Comparison of ENCODE assay signal across 18 cellular contexts in genomic region chr6:128826606-128827005, GRCh38. TPM values are rescaled to one million over a fixed set of nuclear protein-coding genes. Genes with fewer than 3 reads are reported as not detected.
A peak's percentile ranks its signal among the peaks of the same experiment; 100 is the strongest.
DNase-seq lines count a peak whose midpoint lies in the region; ATAC-seq, FAIRE-seq and TF ChIP-seq lines count a peak whose summit lies in the region.
"Had no signal": no experiment of that assay in that cellular context is flagged by ENCODE, and none has a peak within 500 bp of the region (broad histone marks: within the 10 kb centered on the region; RNA-seq: fewer than 3 reads in every experiment).

No MANE protein-coding gene starts in this region.

- H3K27ac ChIP-seq in endothelial cell of umbilical vein (ENCODE audit: insufficient read depth, low read depth, low read length) = no peak overlapping the region
- H3K27ac ChIP-seq: C4-2B had no signal

- no peak for TF ChIP-seq CTCF in endothelial cell of umbilical vein (IDR thresholded peaks at IDR 0.05; ENCODE audit: extremely low read depth in 1 of 2, insufficient read depth in 1 of 2, low read depth in 1 of 2, low read length in 2 of 2)

- H3K9me1 ChIP-seq in endothelial cell of umbilical vein (replicated peaks; ENCODE audit: control insufficient read depth, extremely low read depth, insufficient read depth, low read length) = no peaks in the 10 kb centered on the region

- in situ Hi-C loops in G401 (cut with HindIII; ENCODE audit: low sequenced_read_pairs) = no loop called here

- H3K4me1 ChIP-seq in endothelial cell of umbilical vein (ENCODE audit: control insufficient read depth, extremely low read depth, insufficient read depth, low read length) = no peaks in the 10 kb centered on the region
- H3K4me1 ChIP-seq: Caco-2 had no signal

- dilution Hi-C loops in endothelial cell of umbilical vein (cut with MboI; ENCODE audit: extremely low pct_ligation_motif_present, low sequenced_read_pairs) = no loop called here

- H3K27me3 ChIP-seq in endothelial cell of umbilical vein (ENCODE audit: control insufficient read depth in 2 of 2, insufficient read depth in 2 of 2, low read length in 2 of 2) = peaks cover 0 to 7% of the 10 kb centered on the region in 2 experiments

- no peak overlapping the region for H3K4me2 ChIP-seq in endothelial cell of umbilical vein (ENCODE audit: insufficient read depth, low read length)
- H3K4me2 ChIP-seq: GM23338 had no signal

- POLR2A ChIA-PET in endothelial cell of umbilical vein (lab: Charles Lee) = no interaction called here

- no TSS peak for BruUV-seq in endothelial cell of umbilical vein (replicated peaks; lab: Mats Ljungman, UMichigan)

- peak; percentile 12 for FAIRE-seq in endothelial cell of umbilical vein (lab: Jason Lieb, UNC)
- FAIRE-seq: A204.1, D721Med, H54, HTR-8/SVneo had no signal

- H3K9me3 ChIP-seq in endothelial cell of umbilical vein (replicated peaks; ENCODE audit: control insufficient read depth, insufficient read depth, low read length) = no peaks in the 10 kb centered on the region
- H3K9me3 ChIP-seq: Caco-2 had no signal

- TF ChIP-seq POLR2A in endothelial cell of umbilical vein (IDR thresholded peaks at IDR 0.05; ENCODE audit: low read depth, low read length) = no peak

- H3K36me3 ChIP-seq in endothelial cell of umbilical vein (ENCODE audit: control insufficient read depth in 2 of 2, extremely low read depth in 1 of 2, insufficient read depth in 2 of 2, low read length in 2 of 2) = no peaks in the 10 kb centered on the region

- DNase-seq in Ammon's horn (ENCODE audit: low spot score) = peak; percentile 7
- peak; percentile 7 for DNase-seq in G401 (ENCODE audit: low spot score)
- DNase-seq in endothelial cell of umbilical vein (ENCODE audit: low read depth, low spot score) = no peak
- peak; percentile 20 for DNase-seq in putamen (ENCODE audit: low spot score)
- no peak for DNase-seq in T-helper 2 cell
- DNase-seq: ACHN; Caco-2; CD4-positive, alpha-beta T cell; GDM1; HCEC 1CT; IMR-90 had no signal

- no peak for ATAC-seq in HG03565 (IDR thresholded peaks at IDR 0.05; ENCODE audit: unreplicated experiment)
- ATAC-seq: GM23338 had no signal

- CTCF ChIA-PET in endothelial cell of umbilical vein (lab: Charles Lee) = interaction anchor here (1.8 kb wide), 1 partner anchor 19 kb away, joined by 5 read pairs; no protein-coding TSS in a partner anchor

- H3K79me2 ChIP-seq in endothelial cell of umbilical vein (ENCODE audit: control insufficient read depth, insufficient read depth, low read length) = no peaks in the 10 kb centered on the region

- no peak overlapping the region for H3K9ac ChIP-seq in endothelial cell of umbilical vein (replicated peaks; ENCODE audit: extremely low read depth, insufficient read depth, low read length)

- no peak overlapping the region for H3K4me3 ChIP-seq in endothelial cell of umbilical vein (replicated peaks in 1 of 3; ENCODE audit: insufficient read depth in 1 of 3, low read depth in 1 of 3, low read length in 3 of 3)
- H3K4me3 ChIP-seq: GM23338 had no signal

- no peak overlapping the region for H2AFZ ChIP-seq in endothelial cell of umbilical vein (ENCODE audit: low read depth, low read length)
- H2AFZ ChIP-seq: GM23338 had no signal

- H4K20me1 ChIP-seq in endothelial cell of umbilical vein (replicated peaks; ENCODE audit: control insufficient read depth, extremely low read depth, insufficient read depth, low read length) = no peaks in the 10 kb centered on the region

- intact Hi-C loops in endothelial cell of umbilical vein (cut with micrococcal nuclease) = no loop called here

TF ChIP-seq in endothelial cell of umbilical vein, 7 proteins besides CTCF, POLR2A, EP300 and RAD21:
- no peak for TF ChIP-seq GATA2 (IDR thresholded peaks at IDR 0.05; ENCODE audit: insufficient read depth, insufficient read length, low read depth, low read length)
- no peak for TF ChIP-seq EZH2 (IDR thresholded peaks at IDR 0.05; ENCODE audit: borderline replicate concordance, low read depth, low read length, severe bottlenecking)
- TF ChIP-seq FOS (IDR thresholded peaks at IDR 0.05; ENCODE audit: borderline replicate concordance, insufficient read depth, low read length) = no peak
- no peak for TF ChIP-seq MYC (IDR thresholded peaks at IDR 0.05; ENCODE audit: low read depth, low read length)
- no peak for TF ChIP-seq POLR2AphosphoS5 (IDR thresholded peaks at IDR 0.05; ENCODE audit: insufficient read depth, low read depth, low read length)
- no peak for TF ChIP-seq MAX (IDR thresholded peaks at IDR 0.05; ENCODE audit: insufficient read depth, insufficient read length)
- no peak for TF ChIP-seq JUN (IDR thresholded peaks at IDR 0.05; ENCODE audit: borderline replicate concordance, insufficient read depth, insufficient read length, low read depth)
TF ChIP-seq in endothelial cell of umbilical vein: peak in this region for 0.

RNA-seq across cellular contexts. Expression of gene LAMA2, which starts 56.3 kb away (rescaled TPM):
- total RNA-seq in G401 (2014; rRNA removed; shearing (Covaris generic)) = not detected in 2 replicates
- total RNA-seq in endothelial cell of umbilical vein = 0.75 and 0.99 TPM in 2 replicates
- 0.24 and 0.51 TPM in 2 replicates for polyA plus RNA-seq in endothelial cell of umbilical vein
- polyA plus RNA-seq in endothelial cell of umbilical vein (2011; cell fraction: cytosol; rRNA removed) = 0.58 and 0.65 TPM in 2 replicates
- polyA plus RNA-seq in endothelial cell of umbilical vein (2011; cell fraction: nucleus; rRNA removed) = 0.36 and 1.3 TPM in 2 replicates
- 0.05 and 1.6 TPM in 2 replicates for polyA plus RNA-seq in endothelial cell of umbilical vein (2012)
- polyA minus RNA-seq in endothelial cell of umbilical vein = 0.39 and 0.51 TPM in 2 replicates
- not detected for polyA minus RNA-seq in endothelial cell of umbilical vein (2011; cell fraction: cytosol; rRNA and poly(A)+ RNA removed)
- 0.43 and 0.58 TPM in 2 replicates for polyA minus RNA-seq in endothelial cell of umbilical vein (2011; cell fraction: nucleus; rRNA and poly(A)+ RNA removed)

Comparison
In these comparisons a context has a peak if more than half of its experiments do, and no peak if none do; other contexts are left out.
1. DNase-seq: peak in Ammon's horn (single experiment), G401 (single experiment) and putamen (single experiment); none in endothelial cell of umbilical vein (single experiment) and T-helper 2 cell (0 of 5).